8 cellular contexts compared by ENCODE assay signal in the genomic region with DNA sequence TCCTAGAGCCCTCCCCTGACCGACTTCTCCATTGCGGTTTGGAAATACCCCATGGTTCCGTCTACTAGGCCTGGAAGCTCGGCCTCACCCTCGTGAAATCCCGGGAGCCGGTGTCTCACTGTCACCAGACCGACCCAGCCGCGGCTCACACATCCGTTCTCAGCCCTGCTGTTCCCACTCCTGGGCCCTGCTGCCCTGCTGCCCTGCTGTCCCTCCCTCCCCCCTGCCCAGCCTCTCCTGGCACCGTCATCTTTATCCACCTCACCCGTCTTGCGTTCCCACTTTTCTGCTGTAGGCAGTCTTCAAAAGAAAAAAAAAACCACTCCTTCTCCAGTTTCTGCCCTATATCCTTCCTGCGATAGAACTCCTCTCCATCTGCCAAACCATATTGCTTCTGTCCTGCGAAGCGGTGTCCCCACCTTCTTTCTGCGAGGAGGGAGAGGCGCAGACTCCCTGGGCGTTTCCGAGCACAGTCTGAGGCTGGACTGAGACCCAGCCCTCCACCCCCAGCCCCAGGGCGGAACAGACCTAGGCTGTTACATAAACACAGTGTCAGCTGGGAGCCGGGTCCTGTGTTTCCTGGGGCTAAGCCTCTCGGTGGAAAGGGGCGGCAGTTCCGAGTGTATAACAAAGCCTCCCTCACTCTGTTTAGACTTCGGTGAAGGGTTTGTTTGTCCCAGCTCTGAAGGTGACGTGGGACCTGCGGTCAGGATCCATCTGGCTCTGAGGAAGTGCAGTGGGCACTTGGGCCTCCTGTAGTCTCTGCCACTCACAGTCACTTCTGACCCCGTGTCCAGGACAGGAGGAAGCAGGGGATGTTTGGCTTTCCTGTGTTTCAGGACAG. TPM values are rescaled to one million over a fixed set of nuclear protein-coding genes. Genes with fewer than 3 reads are reported as not detected.
A peak's percentile ranks its signal among the peaks of the same experiment; 100 is the strongest.
DNase-seq lines count a peak whose midpoint lies in the region; ATAC-seq and TF ChIP-seq lines count a peak whose summit lies in the region.

No MANE protein-coding gene starts in this region.

- H3K9ac ChIP-seq in HUES6 (ENCODE audit: low read length) = peak overlapping the region; percentile 42

- intact Hi-C loops in body of pancreas (cut with DNase I) (no loop called here), gastrocnemius medialis (cut with DNase I; ENCODE audit: low total_unique reads) (loop anchor here (5.0 to 10.0 kb wide), 3 partner anchors 138 to 1376 kb away; partner anchors contain the start of gene ABCF2)

- H3K4me3 ChIP-seq in HUES6 (ENCODE audit: low read depth, low read length) (peak overlapping the region; percentile 72), body of pancreas (peak overlapping the region in 1 of 2 donors; percentile 3), gastrocnemius medialis (peak overlapping the region; percentile 23 to 95 (median 84))

- peaks cover 32% of the 10 kb centered on the region for H3K27me3 ChIP-seq in HUES6 (ENCODE audit: control insufficient read depth, insufficient read depth, low read length)
- no peaks in the 10 kb centered on the region for H3K27me3 ChIP-seq in body of pancreas
- no peaks in the 10 kb centered on the region for H3K27me3 ChIP-seq in gastrocnemius medialis

- TF ChIP-seq CTCF in body of pancreas (IDR thresholded peaks at IDR 0.05) (no peak), gastrocnemius medialis (IDR thresholded peaks at IDR 0.05 in 4 of 5, conservative IDR thresholded peaks at IDR 0.05 in 1 of 5) (no peak)

- H3K27ac ChIP-seq in HUES6 (ENCODE audit: low read depth, low read length) (no peak overlapping the region), body of pancreas (peak overlapping the region; percentile 84 to 89 (median 88)), gastrocnemius medialis (peak overlapping the region; percentile 85 to 96 (median 86))

- in situ Hi-C loops in gastrocnemius medialis (cut with MboI; ENCODE audit: low sequenced_read_pairs in 4 of 4) = no loop called here

- peak; percentile 47 to 73 (median 56) for TF ChIP-seq POLR2A in body of pancreas (IDR thresholded peaks at IDR 0.05)
- TF ChIP-seq POLR2A in gastrocnemius medialis (IDR thresholded peaks at IDR 0.05) = peak in 1 of 2 donors; percentile 34

- H3K36me3 ChIP-seq in HUES6 (ENCODE audit: control insufficient read depth, insufficient read depth, low read length) (no peaks in the 10 kb centered on the region), body of pancreas (replicated peaks in 1 of 2; ENCODE audit: insufficient read depth in 1 of 2, low read depth in 2 of 2) (no peaks in the 10 kb centered on the region), gastrocnemius medialis (peaks cover 0 to 4% of the 10 kb centered on the region in 2 donors)

- WGBS in body of pancreas, 2 donors = 15 to 26% methylated on average over 24 to 30 of the region's 30 CpGs

- no peaks in the 10 kb centered on the region for H3K9me3 ChIP-seq in HUES6 (ENCODE audit: control insufficient read depth, insufficient read depth, low read depth, low read length)
- no peaks in the 10 kb centered on the region for H3K9me3 ChIP-seq in body of pancreas
- H3K9me3 ChIP-seq in gastrocnemius medialis = no peaks in the 10 kb centered on the region

- peak; percentile 66 for DNase-seq in AG20443 (ENCODE audit: low spot score)
- DNase-seq in body of pancreas = peak; percentile 73 to 87 (median 82)
- peak; percentile 42 for DNase-seq in iPS-NIHi7 (ENCODE audit: extremely low spot score)
- DNase-seq in gastrocnemius medialis = peak in 1 of 2 donors; percentile 65
- DNase-seq in effector CD4-positive, alpha-beta T cell = no peak
- DNase-seq in activated CD8-positive, alpha-beta memory T cell treated with anti-CD3 and anti-CD28 coated beads for 24 hours = no peak

- H3K4me1 ChIP-seq in HUES6 (ENCODE audit: control insufficient read depth, insufficient read depth, low read length) (peaks cover 34% of the 10 kb centered on the region), body of pancreas (peaks cover 62% of the 10 kb centered on the region), gastrocnemius medialis (peaks cover 29 to 39% of the 10 kb centered on the region in 2 donors)

- ATAC-seq in body of pancreas (peak; percentile 25), gastrocnemius medialis (no peak), HG03354 (IDR thresholded peaks at IDR 0.05; ENCODE audit: poor library complexity, severe bottlenecking, unreplicated experiment) (no peak)

RNA-seq across cellular contexts. Expression of gene AGAP3, which starts 2.8 kb away (rescaled TPM):
- total RNA-seq in body of pancreas = 100 to 1,000 TPM in 1 of 2 donors, 10 to 100 TPM in 1; 45.4 to 104 TPM
- 10 to 100 TPM; 31.1 to 65.3 (median 36.3) TPM for total RNA-seq in gastrocnemius medialis

RNA-seq across cellular contexts. Expression of gene TMUB1, which starts 5.8 kb away (rescaled TPM):
- total RNA-seq in body of pancreas = 10 to 100 TPM; 34.9 to 54.2 TPM
- 100 to 1,000 TPM in 2 of 4 donors, 10 to 100 TPM in 2; 55.5 to 137 (median 97.4) TPM for total RNA-seq in gastrocnemius medialis

RNA-seq across cellular contexts. Expression of gene FASTK, which starts 8.5 kb away (rescaled TPM):
- 100 to 1,000 TPM in 1 of 2 donors, 10 to 100 TPM in 1; 60.7 to 201 TPM for total RNA-seq in body of pancreas
- 100 to 1,000 TPM; 108 to 181 (median 141) TPM for total RNA-seq in gastrocnemius medialis

RNA-seq across cellular contexts. Expression of gene SLC4A2, which starts 29.7 kb away (rescaled TPM):
- total RNA-seq in body of pancreas (100 to 1,000 TPM in 1 of 2 donors, 10 to 100 TPM in 1; 50.1 to 147 TPM), gastrocnemius medialis (10 to 100 TPM; 27.5 to 39.6 (median 33.0) TPM)

RNA-seq across cellular contexts. Expression of gene CDK5, which starts 31.4 kb away (rescaled TPM):
- 1 to 10 TPM; 2.3 to 6.3 TPM for total RNA-seq in body of pancreas
- total RNA-seq in gastrocnemius medialis = 10 to 100 TPM in 1 of 4 donors, 1 to 10 TPM in 3; 3.7 to 10.7 (median 5.9) TPM

Comparison
In these comparisons a context has a peak if more than half of its experiments do, and no peak if none do; other contexts are left out.
1. DNase-seq: peak in AG20443 (single experiment), body of pancreas (4 of 4) and iPS-NIHi7 (single experiment); none in effector CD4-positive, alpha-beta T cell (single experiment) and activated CD8-positive, alpha-beta memory T cell treated with anti-CD3 and anti-CD28 coated beads for 24 hours (single experiment).